ENCODE assay signal across 11 cellular contexts in the genomic region with DNA sequence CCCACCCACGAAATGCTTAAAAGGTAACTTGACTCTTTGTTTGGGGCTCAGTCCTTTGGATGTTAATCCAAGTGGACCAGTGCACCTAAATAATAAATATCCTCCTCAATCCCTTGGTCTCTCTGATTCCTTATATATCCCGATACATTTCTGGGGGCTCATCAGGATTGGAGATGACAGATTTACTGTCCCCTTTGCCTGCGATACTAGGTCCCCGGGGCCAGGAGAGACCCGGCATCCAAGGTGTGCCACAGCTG. TPM values are rescaled to one million over a fixed set of nuclear protein-coding genes. Genes with fewer than 3 reads are reported as not detected.
DNase-seq lines count a peak whose midpoint lies in the region; ATAC-seq, FAIRE-seq and TF ChIP-seq lines count a peak whose summit lies in the region.
"Had no signal": no experiment of that assay in that cellular context is flagged by ENCODE, and none has a peak within 500 bp of the region (broad histone marks: within the 10 kb centered on the region; RNA-seq: fewer than 3 reads in every experiment).

No MANE protein-coding gene starts in this region.

- no peak for FAIRE-seq in astrocyte (lab: Jason Lieb, UNC)
- FAIRE-seq in urothelium cell line (lab: Jason Lieb, UNC) = no peak
- FAIRE-seq: A204.1 had no signal

- H3K4me1 ChIP-seq in astrocyte (ENCODE audit: insufficient read depth, low read length) (peaks cover 34% of the 10 kb centered on the region), liver (ENCODE audit: control insufficient read depth in 4 of 4, insufficient read depth in 4 of 4, low read length in 3 of 4) (peaks cover 2 to 22% (median 11%) of the 10 kb centered on the region in 4 donors), thymus (ENCODE audit: control insufficient read depth, insufficient read depth, low read length) (peaks cover 13% of the 10 kb centered on the region)

- no peak for TF ChIP-seq CTCF in astrocyte (IDR thresholded peaks at IDR 0.05; ENCODE audit: insufficient read depth, low read depth, low read length)
- no peak for TF ChIP-seq CTCF in liver (IDR thresholded peaks at IDR 0.05; ENCODE audit: low read depth, low read length, missing input control)

- H3K36me3 Mint-ChIP-seq in astrocyte (ENCODE audit: low read depth, unreplicated experiment) = peaks cover 3% of the 10 kb centered on the region
- peaks cover 7% of the 10 kb centered on the region for H3K36me3 Mint-ChIP-seq in T-cell

- TF ChIP-seq RAD21 in liver (IDR thresholded peaks at IDR 0.05) = no peak

- CTCF ChIA-PET in T-cell (lab: Charles Lee) = no interaction called here

- no peaks in the 10 kb centered on the region for H4K20me1 ChIP-seq in astrocyte (ENCODE audit: insufficient read depth, low read length)

- H3K36me3 ChIP-seq in astrocyte (ENCODE audit: insufficient read depth, low read length) (no peaks in the 10 kb centered on the region), liver (ENCODE audit: control insufficient read depth in 4 of 4, insufficient read depth in 3 of 4, low read depth in 1 of 4, low read length in 3 of 4) (no peaks in the 10 kb centered on the region), thymus (ENCODE audit: control insufficient read depth, insufficient read depth) (no peaks in the 10 kb centered on the region)

- ATAC-seq in T-cell (replicated peaks in 1 of 4) = no peak

- peaks cover 4% of the 10 kb centered on the region for H3K9me3 ChIP-seq in astrocyte (ENCODE audit: insufficient read depth, low read depth, low read length)
- no peaks in the 10 kb centered on the region for H3K9me3 ChIP-seq in liver (ENCODE audit: control insufficient read depth in 4 of 4, low read length in 3 of 4)
- no peaks in the 10 kb centered on the region for H3K9me3 ChIP-seq in thymus (ENCODE audit: control insufficient read depth)

- H3K27me3 ChIP-seq in astrocyte (ENCODE audit: insufficient read depth, low read length) = no peaks in the 10 kb centered on the region
- H3K27me3 ChIP-seq in liver (ENCODE audit: control insufficient read depth in 4 of 4, insufficient read depth in 4 of 4, low read length in 3 of 4) = no peaks in the 10 kb centered on the region
- no peaks in the 10 kb centered on the region for H3K27me3 ChIP-seq in thymus (ENCODE audit: control insufficient read depth, insufficient read depth)

- peak; percentile 30 for DNase-seq in DMS153 (lab: John Stamatoyannopoulos, UW)
- no peak for DNase-seq in DMS153 treated with DMSO at 0.1 percent for 48 hours (lab: John Stamatoyannopoulos, UW; ENCODE audit: unreplicated experiment)
- no peak for DNase-seq in astrocyte (ENCODE audit: low read depth)
- DNase-seq in urothelium cell line (ENCODE audit: low spot score) = no peak
- DNase-seq in T-cell = no peak
- no peak for DNase-seq in hippocampal formation (lab: John Stamatoyannopoulos, UW)
- DNase-seq: Karpas-422 had no signal

- H3K27ac Mint-ChIP-seq in astrocyte (ENCODE audit: unreplicated experiment) = no peak overlapping the region
- H3K27ac Mint-ChIP-seq in T-cell = no peak overlapping the region

- no peaks in the 10 kb centered on the region for H3K27me3 Mint-ChIP-seq in astrocyte (ENCODE audit: low read depth, unreplicated experiment)
- no peaks in the 10 kb centered on the region for H3K27me3 Mint-ChIP-seq in T-cell

- peak overlapping the region; percentile 97 for H3K4me2 ChIP-seq in astrocyte (ENCODE audit: low read length)

- WGBS in liver = 75% methylated on average over 5 of the region's 5 CpGs
- 86% methylated on average over 5 of the region's 5 CpGs for WGBS in thymus

- H3K79me2 ChIP-seq in astrocyte (ENCODE audit: insufficient read depth, low read length) = no peaks in the 10 kb centered on the region

- POLR2A ChIA-PET in T-cell (lab: Charles Lee) = interaction anchor here in 1 of 2 donors (0.6 kb wide), 1 partner anchor 367 kb away, joined by 3 read pairs; no protein-coding TSS in a partner anchor

- peak overlapping the region; percentile 99 for H2AFZ ChIP-seq in astrocyte (ENCODE audit: low read depth, low read length)

- H3K4me3 Mint-ChIP-seq in astrocyte (ENCODE audit: unreplicated experiment) (no peak overlapping the region), T-cell (no peak overlapping the region)

- peaks cover 14% of the 10 kb centered on the region for H3K4me1 Mint-ChIP-seq in astrocyte (ENCODE audit: low read depth, unreplicated experiment)
- peaks cover 24 to 37% (median 35%) of the 10 kb centered on the region in 3 donors for H3K4me1 Mint-ChIP-seq in T-cell

- peak overlapping the region; percentile 75 for H3K27ac ChIP-seq in astrocyte (ENCODE audit: low read depth, low read length)
- H3K27ac ChIP-seq in liver (ENCODE audit: low read depth in 1 of 2, low read length in 2 of 2) = peak overlapping the region; percentile 97 to 98
- H3K27ac ChIP-seq in thymus (ENCODE audit: low read depth) = peak overlapping the region; percentile 96

- no peak overlapping the region for H3K4me3 ChIP-seq in astrocyte (ENCODE audit: insufficient read depth, low read depth, low read length)
- peak overlapping the region in 2 of 3 donors; percentile 60 to 98 for H3K4me3 ChIP-seq in liver (ENCODE audit: low read depth in 1 of 3, low read length in 3 of 3)
- H3K4me3 ChIP-seq in thymus (ENCODE audit: low read length) = no peak overlapping the region

- H3K9me3 Mint-ChIP-seq in astrocyte (ENCODE audit: unreplicated experiment) (peaks cover 6% of the 10 kb centered on the region), T-cell (peaks cover 0 to 5% (median 0%) of the 10 kb centered on the region in 3 donors)

- H3K9ac ChIP-seq in astrocyte (ENCODE audit: low read length) (peak overlapping the region; percentile 86), liver (ENCODE audit: low read depth in 1 of 2, low read length in 2 of 2) (peak overlapping the region in 1 of 2 donors; percentile 99)

TF ChIP-seq in liver, 16 proteins besides CTCF, POLR2A, EP300 and RAD21:
- TF ChIP-seq, protein P1, sequence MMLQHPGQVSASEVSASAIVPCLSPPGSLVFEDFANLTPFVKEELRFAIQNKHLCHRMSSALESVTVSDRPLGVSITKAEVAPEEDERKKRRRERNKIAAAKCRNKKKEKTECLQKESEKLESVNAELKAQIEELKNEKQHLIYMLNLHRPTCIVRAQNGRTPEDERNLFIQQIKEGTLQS (IDR thresholded peaks at IDR 0.05) = no peak
- no peak for TF ChIP-seq FOXA1 (IDR thresholded peaks at IDR 0.05)
- no peak for TF ChIP-seq HNF4A (conservative IDR thresholded peaks at IDR 0.05)
- no peak for TF ChIP-seq SP1 (IDR thresholded peaks at IDR 0.05)
- TF ChIP-seq RXRA (IDR thresholded peaks at IDR 0.05) = no peak
- no peak for TF ChIP-seq NR2F2 (IDR thresholded peaks at IDR 0.05)
- no peak for TF ChIP-seq HNF4G (IDR thresholded peaks at IDR 0.05)
- TF ChIP-seq TAF1 (conservative IDR thresholded peaks at IDR 0.05) = no peak
- TF ChIP-seq JUND (IDR thresholded peaks at IDR 0.05) = no peak
- TF ChIP-seq EGR1 (IDR thresholded peaks at IDR 0.05; ENCODE audit: low read depth in 2 of 2) = no peak

RNA-seq across cellular contexts. Expression of a gene that starts 26.2 kb away (rescaled TPM):
- total RNA-seq in astrocyte = 0.73 and 1.1 TPM in 2 replicates
- 1 to 10 TPM in 1 of 2 donors, under 1 TPM in 1; 0.98 to 4.0 TPM for total RNA-seq in liver
- 1 to 10 TPM; 1.1 to 1.6 TPM for polyA plus RNA-seq in liver
- polyA plus RNA-seq in thymus = 27.0 TPM
- total RNA-seq in T-cell = 100 to 1,000 TPM in 4 of 5 donors, 10 to 100 TPM in 1; 74.5 to 162 (median 141) TPM
- total RNA-seq: RPMI7951 had no signal

RNA-seq across cellular contexts. Expression of a gene that starts 46.0 kb away (rescaled TPM):
- 0.53 and 0.70 TPM in 2 replicates for total RNA-seq in astrocyte
- total RNA-seq in liver = 1 to 10 TPM in 1 of 2 donors, under 1 TPM in 1; 0.42 to 1.3 TPM
- polyA plus RNA-seq in liver = under 1 TPM; 0.17 to 0.22 TPM
- 0.57 TPM for polyA plus RNA-seq in thymus
- 10 to 100 TPM in 3 of 5 donors, 1 to 10 TPM in 2; 7.1 to 27.1 (median 17.3) TPM for total RNA-seq in T-cell
- total RNA-seq: RPMI7951 had no signal

RNA-seq across cellular contexts. Expression of a gene that starts 55.9 kb away (rescaled TPM):
- total RNA-seq in astrocyte (0.45 and 0.91 TPM in 2 replicates), liver (1 to 10 TPM; 1.1 to 5.0 TPM), T-cell (10 to 100 TPM in 4 of 5 donors, 1 to 10 TPM in 1; 9.7 to 29.9 (median 24.4) TPM)
- polyA plus RNA-seq in liver (1 to 10 TPM in 1 of 2 donors, under 1 TPM in 1; 0.60 to 1.8 TPM), thymus (2.6 TPM)
- total RNA-seq: RPMI7951 had no signal

RNA-seq across cellular contexts. Expression of a gene that starts 56.8 kb away (rescaled TPM):
- total RNA-seq in astrocyte (0.94 and 1.2 TPM in 2 replicates), liver (under 1 TPM; 0.14 to 0.50 TPM), T-cell (1 to 10 TPM; 1.3 to 9.9 (median 1.6) TPM)
- polyA plus RNA-seq in liver (under 1 TPM in 1 of 2 donors, not detected in 1; 0.08 TPM), thymus (2.6 TPM)

Comparison
In these comparisons a context has a peak if more than half of its experiments do, and no peak if none do; other contexts are left out.
1. H3K4me3 ChIP-seq: peak in liver (2 of 3); none in astrocyte (single experiment) and thymus (single experiment).
2. RNA of a gene that starts 26.2 kb away (total RNA-seq): 74.5 to 162 TPM in T-cell; 0.98 to 4.0 TPM in liver and 0.73 to 1.1 TPM in astrocyte; every median in the first group is over 10 times any median in the second.
3. Peak in every context shown above with its lines, with median percentiles within 50 percentile points of each other: H3K27ac ChIP-seq.